8 cellular contexts compared by ENCODE assay signal in genomic region chr14:101875726-101876268, GRCh38.
DNase-seq lines count a peak whose midpoint lies in the region; ATAC-seq and TF ChIP-seq lines count a peak whose summit lies in the region.

No MANE protein-coding gene starts in this region.

- no peaks in the 10 kb centered on the region for H3K9me3 Mint-ChIP-seq in CD4-positive, alpha-beta memory T cell
- no peaks in the 10 kb centered on the region for H3K9me3 Mint-ChIP-seq in Calu3 (ENCODE audit: low read depth, unreplicated experiment)

- peaks cover 60 to 93% (median 77%) of the 10 kb centered on the region in 4 donors for H3K4me1 Mint-ChIP-seq in CD4-positive, alpha-beta memory T cell
- no peaks in the 10 kb centered on the region for H3K4me1 Mint-ChIP-seq in Calu3 (ENCODE audit: low read depth, unreplicated experiment)

- peak overlapping the region in 1 of 2 donors; percentile 8 for H3K4me3 ChIP-seq in CD4-positive, alpha-beta memory T cell (ENCODE audit: low read length in 2 of 2)
- H3K4me3 ChIP-seq in fibroblast of villous mesenchyme (ENCODE audit: low read depth, low read length) (no peak overlapping the region), upper lobe of right lung (no peak overlapping the region)

- H3K27me3 Mint-ChIP-seq in CD4-positive, alpha-beta memory T cell = no peaks in the 10 kb centered on the region
- no peaks in the 10 kb centered on the region for H3K27me3 Mint-ChIP-seq in Calu3 (ENCODE audit: unreplicated experiment)

- CTCF ChIA-PET in CD4-positive, alpha-beta memory T cell (lab: Charles Lee; ENCODE audit: partially characterized antibody) = interaction anchor here (0.6 to 1.9 kb wide), 4 partner anchors 9 to 105 kb away, joined by 3 to 8 read pairs (median 3); no protein-coding TSS in a partner anchor
- CTCF ChIA-PET in Calu3 (lab: Charles Lee) = no interaction called here

- H3K36me3 ChIP-seq in CD4-positive, alpha-beta memory T cell (ENCODE audit: insufficient read depth, low read length) = peaks cover 25% of the 10 kb centered on the region
- H3K36me3 ChIP-seq in upper lobe of right lung = peaks cover 12% of the 10 kb centered on the region

- intact Hi-C loops in CD4-positive, alpha-beta memory T cell (cut with micrococcal nuclease) = loop anchor here (1.0 to 5.0 kb wide), 4 partner anchors 33 to 168 kb away; no protein-coding TSS in a partner anchor
- intact Hi-C loops in Calu3 (cut with micrococcal nuclease; ENCODE audit: unreplicated experiment) (no loop called here), upper lobe of right lung (cut with DNase I) (no loop called here)

- no peaks in the 10 kb centered on the region for H3K9me3 ChIP-seq in CD4-positive, alpha-beta memory T cell (ENCODE audit: control insufficient read depth in 1 of 2, low read length in 2 of 2)
- no peaks in the 10 kb centered on the region for H3K9me3 ChIP-seq in upper lobe of right lung

- no peak for DNase-seq in CD4-positive, alpha-beta memory T cell
- DNase-seq in LHCN-M2 (ENCODE audit: low read depth) = peak; percentile 23
- peak; percentile 33 for DNase-seq in fibroblast of villous mesenchyme (ENCODE audit: low read depth)
- DNase-seq in Calu3 = no peak
- DNase-seq in G401 (ENCODE audit: low spot score) = no peak
- no peak for DNase-seq in COR-L47 (lab: John Stamatoyannopoulos, UW)
- DNase-seq in upper lobe of right lung = no peak

- BruUV-seq in Calu3 (replicated peaks; lab: Mats Ljungman, UMichigan) = no TSS peak

- peak overlapping the region; percentile 58 to 86 (median 73) for H3K4me3 Mint-ChIP-seq in CD4-positive, alpha-beta memory T cell
- no peak overlapping the region for H3K4me3 Mint-ChIP-seq in Calu3 (ENCODE audit: low read depth, unreplicated experiment)

- peaks cover 94% of the 10 kb centered on the region for H3K4me1 ChIP-seq in CD4-positive, alpha-beta memory T cell (ENCODE audit: insufficient read depth, low read length)
- peaks cover 16% of the 10 kb centered on the region for H3K4me1 ChIP-seq in upper lobe of right lung

- TF ChIP-seq CTCF in fibroblast of villous mesenchyme (IDR thresholded peaks at IDR 0.05; ENCODE audit: insufficient read depth, low read depth, low read length) (no peak), Calu3 (IDR thresholded peaks at IDR 0.05; ENCODE audit: unreplicated experiment) (no peak), upper lobe of right lung (IDR thresholded peaks at IDR 0.05) (no peak)

- no peaks in the 10 kb centered on the region for H3K27me3 ChIP-seq in CD4-positive, alpha-beta memory T cell (ENCODE audit: insufficient read depth, low read length)
- H3K27me3 ChIP-seq in upper lobe of right lung = no peaks in the 10 kb centered on the region

- in situ Hi-C loops in G401 (cut with HindIII; ENCODE audit: low sequenced_read_pairs) = no loop called here

- peak overlapping the region; percentile 65 for H3K27ac ChIP-seq in CD4-positive, alpha-beta memory T cell (ENCODE audit: low read depth, low read length)
- H3K27ac ChIP-seq in upper lobe of right lung = no peak overlapping the region

- POLR2A ChIA-PET in CD4-positive, alpha-beta memory T cell (lab: Charles Lee; ENCODE audit: partially characterized antibody) = interaction anchor here (0.7 to 2.0 kb wide), 7 partner anchors 31 to 169 kb away, joined by 3 to 9 read pairs (median 5); no protein-coding TSS in a partner anchor

- peaks cover 10 to 44% of the 10 kb centered on the region in 2 donors for H3K36me3 Mint-ChIP-seq in CD4-positive, alpha-beta memory T cell
- no peaks in the 10 kb centered on the region for H3K36me3 Mint-ChIP-seq in Calu3 (ENCODE audit: insufficient read depth, unreplicated experiment)

- ATAC-seq in GM21381 (IDR thresholded peaks at IDR 0.05; ENCODE audit: unreplicated experiment) = peak; percentile 23
- no peak for ATAC-seq in upper lobe of right lung

- H3K27ac Mint-ChIP-seq in CD4-positive, alpha-beta memory T cell = peak overlapping the region; percentile 73 to 97 (median 91)
- H3K27ac Mint-ChIP-seq in Calu3 (ENCODE audit: unreplicated experiment) = no peak overlapping the region

Comparison
In these comparisons a context has a peak if more than half of its experiments do, and no peak if none do; other contexts are left out.
1. DNase-seq: peak in LHCN-M2 (single experiment) and fibroblast of villous mesenchyme (single experiment); none in CD4-positive, alpha-beta memory T cell (0 of 5), Calu3 (single experiment), G401 (single experiment), COR-L47 (single experiment) and upper lobe of right lung (single experiment).